Comparison of ENCODE assay signal across 8 cellular contexts in genomic region chr10:47024399-47025252, GRCh38.
DNase-seq lines count a peak whose midpoint lies in the region; ATAC-seq and TF ChIP-seq lines count a peak whose summit lies in the region.

No MANE protein-coding gene starts in this region.

- H3K79me2 ChIP-seq in smooth muscle cell (ENCODE audit: low read depth), result no peaks in the 10 kb centered on the region

- peaks cover 14% of the 10 kb centered on the region for H3K27me3 Mint-ChIP-seq in T-helper 17 cell

- H3K9me3 ChIP-seq in T-helper 17 cell (ENCODE audit: control insufficient read depth, low read length, poor library complexity, severe bottlenecking) (no peaks in the 10 kb centered on the region), ascending aorta (no peaks in the 10 kb centered on the region), smooth muscle cell (replicated peaks; ENCODE audit: low read depth) (no peaks in the 10 kb centered on the region)

- H3K36me3 Mint-ChIP-seq in T-helper 17 cell (ENCODE audit: low read depth), result peaks cover 6% of the 10 kb centered on the region

- in situ Hi-C loops in GM13976 (cut with MboI; ENCODE audit: low sequenced_read_pairs, unreplicated experiment), result no loop called here

- no peak overlapping the region for H3K9ac ChIP-seq in smooth muscle cell (ENCODE audit: low read depth)

- H3K4me3 Mint-ChIP-seq in T-helper 17 cell, result no peak overlapping the region

- no peak overlapping the region for H2AFZ ChIP-seq in smooth muscle cell (ENCODE audit: low read depth)

- TF ChIP-seq RAD21 in Ishikawa (IDR thresholded peaks at IDR 0.05; ENCODE audit: low read depth), result peak; percentile 85

- ATAC-seq in T-helper 17 cell (peak; percentile 83), GM21515 (IDR thresholded peaks at IDR 0.05; ENCODE audit: unreplicated experiment) (no peak)

- CTCF ChIA-PET in AG04449 (lab: Yijun Ruan, JAX), result interaction anchor here (0.8 to 5.8 kb wide), 34 partner anchors 8 to 411 kb away, joined by 3 to 81 read pairs (median 4); partner anchors contain the start of gene GDF10

- H3K4me1 Mint-ChIP-seq in T-helper 17 cell, result peaks cover 8% of the 10 kb centered on the region

- no peak for TF ChIP-seq EP300 in Ishikawa (IDR thresholded peaks at IDR 0.05; ENCODE audit: borderline replicate concordance)

- 31% methylated on average over 9 of the region's 9 CpGs for WGBS in smooth muscle cell (ENCODE audit: low lambda C conversion rate)

- TF ChIP-seq CTCF in AG04449 (IDR thresholded peaks at IDR 0.05; ENCODE audit: insufficient read depth, low read length, missing control alignments) (peak; percentile 86), GM13976 (IDR thresholded peaks at IDR 0.05; ENCODE audit: borderline replicate concordance, control extremely low read depth, extremely low read depth, insufficient read depth, missing control alignments) (peak; percentile 92), ascending aorta (IDR thresholded peaks at IDR 0.05) (peak; percentile 67 to 78 (median 73)), smooth muscle cell (IDR thresholded peaks at IDR 0.05; ENCODE audit: borderline replicate concordance, insufficient read depth, poor library complexity, severe bottlenecking) (peak; percentile 82)

- no peak overlapping the region for H3K27ac Mint-ChIP-seq in T-helper 17 cell

- H3K27me3 ChIP-seq in ascending aorta (no peaks in the 10 kb centered on the region), smooth muscle cell (ENCODE audit: low read depth) (no peaks in the 10 kb centered on the region)

- H3K4me3 ChIP-seq in AG04449 (ENCODE audit: low read depth, low read length), result no peak overlapping the region
- H3K4me3 ChIP-seq in ascending aorta, result no peak overlapping the region
- H3K4me3 ChIP-seq in smooth muscle cell, result no peak overlapping the region

- H3K36me3 ChIP-seq in ascending aorta (no peaks in the 10 kb centered on the region), smooth muscle cell (ENCODE audit: low read depth) (no peaks in the 10 kb centered on the region)

- intact Hi-C loops in ascending aorta (cut with DNase I), result loop anchor here (1.0 to 2.0 kb wide), 3 partner anchors 22 to 316 kb away; no protein-coding TSS in a partner anchor

- H3F3A ChIP-seq in smooth muscle cell (ENCODE audit: low read depth), result no peaks in the 10 kb centered on the region

- H4K20me1 ChIP-seq in smooth muscle cell (ENCODE audit: low read depth), result no peaks in the 10 kb centered on the region

- POLR2A ChIA-PET in AG04449 (lab: Yijun Ruan, JAX), result no interaction called here

- DNase-seq in AG04449 (ENCODE audit: low read depth, low spot score) (no peak), GM13976 (ENCODE audit: low spot score) (peak; percentile 88), T-helper 17 cell (peak in 2 of 3 donors; percentile 26 to 50), ascending aorta (ENCODE audit: low spot score in 2 of 2) (peak in 1 of 2 donors; percentile 68), hepatic stellate cell (ENCODE audit: low spot score) (peak; percentile 62), smooth muscle cell (lab: John Stamatoyannopoulos, UW; ENCODE audit: unreplicated experiment) (no peak)

- H3K4me1 ChIP-seq in ascending aorta, result no peaks in the 10 kb centered on the region
- H3K4me1 ChIP-seq in smooth muscle cell (ENCODE audit: low read depth), result no peaks in the 10 kb centered on the region

- H3K27ac ChIP-seq in ascending aorta, result no peak overlapping the region
- no peak overlapping the region for H3K27ac ChIP-seq in smooth muscle cell (ENCODE audit: low read depth)

- no peak overlapping the region for H3K4me2 ChIP-seq in smooth muscle cell

TF ChIP-seq in Ishikawa, 13 proteins besides CTCF, POLR2A, EP300 and RAD21:
- TF ChIP-seq CREB1 (IDR thresholded peaks at IDR 0.05; ENCODE audit: low read depth) (no peak), TAF1 (IDR thresholded peaks at IDR 0.05; ENCODE audit: low read depth) (no peak), ZBTB7A (IDR thresholded peaks at IDR 0.05; ENCODE audit: low read depth) (no peak), CEBPB (IDR thresholded peaks at IDR 0.05) (no peak), YY1 (IDR thresholded peaks at IDR 0.05; ENCODE audit: low read depth) (no peak), USF1 (IDR thresholded peaks at IDR 0.05) (no peak), TEAD4 (IDR thresholded peaks at IDR 0.05) (no peak), EGR1 (IDR thresholded peaks at IDR 0.05) (no peak), TCF12 (IDR thresholded peaks at IDR 0.05; ENCODE audit: low read depth) (no peak), FOXM1 (IDR thresholded peaks at IDR 0.05; ENCODE audit: borderline replicate concordance, low read depth) (no peak), NFIC (IDR thresholded peaks at IDR 0.05) (no peak)
- TF ChIP-seq, protein P1, sequence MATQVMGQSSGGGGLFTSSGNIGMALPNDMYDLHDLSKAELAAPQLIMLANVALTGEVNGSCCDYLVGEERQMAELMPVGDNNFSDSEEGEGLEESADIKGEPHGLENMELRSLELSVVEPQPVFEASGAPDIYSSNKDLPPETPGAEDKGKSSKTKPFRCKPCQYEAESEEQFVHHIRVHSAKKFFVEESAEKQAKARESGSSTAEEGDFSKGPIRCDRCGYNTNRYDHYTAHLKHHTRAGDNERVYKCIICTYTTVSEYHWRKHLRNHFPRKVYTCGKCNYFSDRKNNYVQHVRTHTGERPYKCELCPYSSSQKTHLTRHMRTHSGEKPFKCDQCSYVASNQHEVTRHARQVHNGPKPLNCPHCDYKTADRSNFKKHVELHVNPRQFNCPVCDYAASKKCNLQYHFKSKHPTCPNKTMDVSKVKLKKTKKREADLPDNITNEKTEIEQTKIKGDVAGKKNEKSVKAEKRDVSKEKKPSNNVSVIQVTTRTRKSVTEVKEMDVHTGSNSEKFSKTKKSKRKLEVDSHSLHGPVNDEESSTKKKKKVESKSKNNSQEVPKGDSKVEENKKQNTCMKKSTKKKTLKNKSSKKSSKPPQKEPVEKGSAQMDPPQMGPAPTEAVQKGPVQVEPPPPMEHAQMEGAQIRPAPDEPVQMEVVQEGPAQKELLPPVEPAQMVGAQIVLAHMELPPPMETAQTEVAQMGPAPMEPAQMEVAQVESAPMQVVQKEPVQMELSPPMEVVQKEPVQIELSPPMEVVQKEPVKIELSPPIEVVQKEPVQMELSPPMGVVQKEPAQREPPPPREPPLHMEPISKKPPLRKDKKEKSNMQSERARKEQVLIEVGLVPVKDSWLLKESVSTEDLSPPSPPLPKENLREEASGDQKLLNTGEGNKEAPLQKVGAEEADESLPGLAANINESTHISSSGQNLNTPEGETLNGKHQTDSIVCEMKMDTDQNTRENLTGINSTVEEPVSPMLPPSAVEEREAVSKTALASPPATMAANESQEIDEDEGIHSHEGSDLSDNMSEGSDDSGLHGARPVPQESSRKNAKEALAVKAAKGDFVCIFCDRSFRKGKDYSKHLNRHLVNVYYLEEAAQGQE (IDR thresholded peaks at IDR 0.05; ENCODE audit: low read depth), result no peak
- TF ChIP-seq, protein P2, sequence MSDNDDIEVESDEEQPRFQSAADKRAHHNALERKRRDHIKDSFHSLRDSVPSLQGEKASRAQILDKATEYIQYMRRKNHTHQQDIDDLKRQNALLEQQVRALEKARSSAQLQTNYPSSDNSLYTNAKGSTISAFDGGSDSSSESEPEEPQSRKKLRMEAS (IDR thresholded peaks at IDR 0.05), result no peak; the same call in 1 of the 2 replicates

Comparison
In these comparisons a context has a peak if more than half of its experiments do, and no peak if none do; other contexts are left out.
1. DNase-seq: peak in GM13976 (single experiment), T-helper 17 cell (2 of 3) and hepatic stellate cell (single experiment); none in AG04449 (single experiment) and smooth muscle cell (single experiment).
2. Peak in every context shown above with its lines, with median percentiles within 50 percentile points of each other: CTCF ChIP-seq.